Comparison of ENCODE assay signal across 8 cellular contexts in genomic region chr11:9574556-9574805, GRCh38. TPM values are rescaled to one million over a fixed set of nuclear protein-coding genes. Genes with fewer than 3 reads are reported as not detected.
DNase-seq lines count a peak whose midpoint lies in the region; ATAC-seq and TF ChIP-seq lines count a peak whose summit lies in the region.

No MANE protein-coding gene starts in this region.

- no peak for DNase-seq in T-helper 2 cell treated with Interferon-gamma antibody and Interleukin-4, amounts not matched to agents 5 μg/mL and 100 μg/mL, for 36 hours (ENCODE audit: low spot score)
- DNase-seq in T-helper 2 cell (no peak), heart right ventricle (peak in 1 of 2 donors; percentile 45), skeletal muscle cell (ENCODE audit: low read depth) (no peak), NAMALWA (ENCODE audit: low spot score) (no peak), G401 (ENCODE audit: low spot score) (no peak)
- DNase-seq in activated T-cell treated with anti-CD3 and anti-CD28 coated beads, Interleukin-2, amount 50 U/mL, for 4 hours = no peak

- no peaks in the 10 kb centered on the region for H3K9me3 Mint-ChIP-seq in T-helper 2 cell treated with Interferon-gamma antibody and Interleukin-4, amounts not matched to agents 5 μg/mL and 100 μg/mL, for 36 hours
- no peaks in the 10 kb centered on the region for H3K9me3 Mint-ChIP-seq in activated T-cell treated with anti-CD3 and anti-CD28 coated beads, Interleukin-2, amount 50 U/mL, for 4 hours

- 1% methylated on average over 22 of the region's 22 CpGs for WGBS in heart right ventricle, 2 donors

- H3K4me1 Mint-ChIP-seq in T-helper 2 cell treated with Interferon-gamma antibody and Interleukin-4, amounts not matched to agents 5 μg/mL and 100 μg/mL, for 36 hours (ENCODE audit: low read depth) = peaks cover 37% of the 10 kb centered on the region
- peaks cover 30% of the 10 kb centered on the region for H3K4me1 Mint-ChIP-seq in activated T-cell treated with anti-CD3 and anti-CD28 coated beads, Interleukin-2, amount 50 U/mL, for 4 hours (ENCODE audit: low read depth)

- H3K27me3 Mint-ChIP-seq in T-helper 2 cell treated with Interferon-gamma antibody and Interleukin-4, amounts not matched to agents 5 μg/mL and 100 μg/mL, for 36 hours (ENCODE audit: low read depth) = no peaks in the 10 kb centered on the region
- H3K27me3 Mint-ChIP-seq in activated T-cell treated with anti-CD3 and anti-CD28 coated beads, Interleukin-2, amount 50 U/mL, for 4 hours (ENCODE audit: low read depth) = no peaks in the 10 kb centered on the region

- H3K36me3 ChIP-seq in heart right ventricle = peaks cover 0 to 29% (median 0%) of the 10 kb centered on the region in 9 donors

- H3K27ac Mint-ChIP-seq in T-helper 2 cell treated with Interferon-gamma antibody and Interleukin-4, amounts not matched to agents 5 μg/mL and 100 μg/mL, for 36 hours = peak overlapping the region; percentile 88

- in situ Hi-C loops in G401 (cut with HindIII; ENCODE audit: low sequenced_read_pairs) = no loop called here

- H3K4me3 ChIP-seq in heart right ventricle = peak overlapping the region; percentile 48 to 95 (median 82)
- peak overlapping the region; percentile 88 for H3K4me3 ChIP-seq in skeletal muscle cell (ENCODE audit: low read depth, low read length)

- no peaks in the 10 kb centered on the region for H3K9me3 ChIP-seq in heart right ventricle

- intact Hi-C loops in heart right ventricle (cut with DNase I) = loop anchor here in 4 of 10 donors (2.0 to 5.0 kb wide), 4 partner anchors 38 to 1233 kb away; partner anchors contain the start of genes EIF4G2 (in 1 of the 4) and ZNF143 (in 1 of the 4)

- no peak for TF ChIP-seq CTCF in heart right ventricle (IDR thresholded peaks at IDR 0.05)

- peaks cover 0 to 49% (median 26%) of the 10 kb centered on the region in 9 donors for H3K4me1 ChIP-seq in heart right ventricle

- peaks cover 44% of the 10 kb centered on the region for H3K36me3 Mint-ChIP-seq in T-helper 2 cell treated with Interferon-gamma antibody and Interleukin-4, amounts not matched to agents 5 μg/mL and 100 μg/mL, for 36 hours (ENCODE audit: low read depth)
- H3K36me3 Mint-ChIP-seq in activated T-cell treated with anti-CD3 and anti-CD28 coated beads, Interleukin-2, amount 50 U/mL, for 4 hours (ENCODE audit: insufficient read depth) = peaks cover 25% of the 10 kb centered on the region

- H3K27ac ChIP-seq in heart right ventricle = peak overlapping the region; percentile 9 to 97 (median 92)

- no peak for ATAC-seq in activated T-cell treated with anti-CD3 and anti-CD28 coated beads, Interleukin-2, amount 50 U/mL, for 4 hours
- no peak for ATAC-seq in heart right ventricle
- no peak for ATAC-seq in GM18517 (IDR thresholded peaks at IDR 0.05; ENCODE audit: unreplicated experiment)

- no peaks in the 10 kb centered on the region for H3K27me3 ChIP-seq in heart right ventricle

- peak overlapping the region; percentile 98 for H3K4me3 Mint-ChIP-seq in T-helper 2 cell treated with Interferon-gamma antibody and Interleukin-4, amounts not matched to agents 5 μg/mL and 100 μg/mL, for 36 hours
- H3K4me3 Mint-ChIP-seq in activated T-cell treated with anti-CD3 and anti-CD28 coated beads, Interleukin-2, amount 50 U/mL, for 4 hours = peak overlapping the region; percentile 91

RNA-seq across cellular contexts. Expression of gene WEE1, which starts 1.0 kb away (rescaled TPM):
- total RNA-seq in activated T-cell treated with anti-CD3 and anti-CD28 coated beads, Interleukin-2, amount 50 U/mL, for 4 hours = 10 to 100 TPM; 36.8 to 39.8 (median 38.0) TPM
- 100 to 1,000 TPM in 2 of 10 donors, 10 to 100 TPM in 8; 22.9 to 114 (median 59.0) TPM for total RNA-seq in heart right ventricle
- 10 to 100 TPM; 12.7 to 17.0 TPM for polyA plus RNA-seq in heart right ventricle
- 65.9 and 90.7 TPM in 2 replicates for total RNA-seq in G401 (2014; rRNA removed; shearing (Covaris generic))
